In genomic region chr1:42837742-42838141, GRCh38 we compare ENCODE assay signal across 20 cellular contexts. TPM values are rescaled to one million over a fixed set of nuclear protein-coding genes. Genes with fewer than 3 reads are reported as not detected.
"Had no signal": no experiment of that assay in that cellular context is flagged by ENCODE, and none has a peak within 500 bp of the region (broad histone marks: within the 10 kb centered on the region; RNA-seq: fewer than 3 reads in every experiment).

No MANE protein-coding gene starts in this region.

- H3K36me3 ChIP-seq: transverse colon had no signal

- H3K9me3 ChIP-seq: sigmoid colon, transverse colon had no signal

- H3K27ac ChIP-seq: cardiac muscle cell, foreskin keratinocyte, hepatocyte, sigmoid colon, SK-N-MC, transverse colon had no signal

- DNase-seq: activated B cell treated with CpG ODN at 0.5 μM for 24 hours; activated CD4-positive, alpha-beta memory T cell treated with anti-CD3 and anti-CD28 coated beads for 36 hours; activated CD4-positive, alpha-beta T cell treated with anti-CD3 and anti-CD28 coated beads for 4 hours; activated naive CD4-positive, alpha-beta T cell; activated naive CD8-positive, alpha-beta T cell treated with anti-CD3 and anti-CD28 coated beads for 36 hours; activated T-cell treated with anti-CD3 and anti-CD28 coated beads for 4 hours; amniotic stem cell; foreskin keratinocyte; left cardiac atrium; sigmoid colon; stimulated activated CD4-positive, alpha-beta T cell treated with anti-CD3 and anti-CD28 coated beads, Interleukin-4, amount 100 ng/mL, for 4 hours; stimulated activated naive B cell treated with anti-CD40 and anti-IgM and Interleukin-4, amounts not matched to agents 10 μg/mL and 1 μg/mL and 100 μg/mL, for 72 hours; transverse colon had no signal

- H3K4me3 ChIP-seq: cardiac muscle cell, hepatocyte, sigmoid colon, SK-N-MC, transverse colon had no signal

- H3K27me3 ChIP-seq: cardiac muscle cell, foreskin keratinocyte, hepatocyte, sigmoid colon, transverse colon had no signal

- H3K4me1 ChIP-seq: foreskin keratinocyte, sigmoid colon, transverse colon had no signal

- ATAC-seq: activated T-helper 17 cell treated with anti-CD3 and anti-CD28 coated beads, Interleukin-2, amount 50 U/mL, for 72 hours; foreskin keratinocyte; stimulated activated naive B cell treated with anti-CD40 and anti-IgM and Interleukin-4, amounts not matched to agents 10 μg/mL and 1 μg/mL and 100 μg/mL, for 72 hours had no signal

RNA-seq across cellular contexts. Expression of gene TMEM269, which starts 53.0 kb away (rescaled TPM):
- total RNA-seq: epithelial cell of proximal tubule, foreskin keratinocyte, lung microvascular endothelial cell, pulmonary artery endothelial cell, sigmoid colon had no signal
